ENCODE assay signal across 8 cellular contexts in the genomic region with DNA sequence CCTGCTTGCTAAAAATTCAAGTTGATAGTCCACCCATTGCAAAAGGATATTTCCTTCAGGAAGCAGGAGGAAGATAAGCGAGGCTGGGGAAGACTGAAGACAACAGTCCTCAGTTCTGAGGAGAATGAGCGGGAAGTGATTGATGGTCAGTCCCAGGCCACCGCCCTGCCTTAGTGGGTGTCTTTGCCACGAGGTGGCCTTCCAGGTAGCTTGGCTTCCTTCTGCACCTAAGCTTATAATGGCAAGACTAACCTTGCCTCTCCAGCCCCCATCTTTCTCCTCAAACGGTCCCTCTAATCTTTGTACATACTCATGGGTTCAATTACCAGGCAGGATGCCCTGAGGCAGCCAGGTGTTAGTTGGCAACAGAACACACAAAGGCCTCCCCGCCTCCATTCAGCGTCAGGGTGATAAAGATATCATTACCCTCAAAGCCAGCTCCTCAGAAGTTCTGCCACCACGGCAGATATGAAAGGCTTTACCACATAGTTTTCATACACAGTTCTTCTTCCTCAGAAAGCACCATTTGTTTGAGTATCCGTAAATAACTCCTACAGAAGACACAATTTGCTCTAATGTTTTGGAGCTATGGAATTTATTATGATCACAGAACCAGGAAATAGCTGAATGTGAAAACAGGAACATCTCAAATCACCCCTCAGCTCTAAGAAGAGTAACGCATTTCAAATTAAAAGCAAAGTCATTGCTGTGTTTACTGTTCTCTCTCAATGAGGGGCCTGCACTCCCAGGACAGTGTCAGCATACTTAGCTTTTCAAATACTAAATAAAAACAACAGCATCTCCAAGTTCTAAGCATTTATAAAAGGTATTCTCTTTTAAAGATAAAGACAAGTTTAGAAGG.
DNase-seq lines count a peak whose midpoint lies in the region; ATAC-seq and TF ChIP-seq lines count a peak whose summit lies in the region.

No MANE protein-coding gene starts in this region.

- no peaks in the 10 kb centered on the region for H4K20me1 ChIP-seq in hepatocyte (ENCODE audit: insufficient read depth, poor library complexity, severe bottlenecking)

- no peaks in the 10 kb centered on the region for H3K79me1 ChIP-seq in neuronal stem cell (ENCODE audit: low read depth, low read length)

- no peak overlapping the region for H4K8ac ChIP-seq in neuronal stem cell (ENCODE audit: low read depth, low read length)

- no peak overlapping the region for H3K14ac ChIP-seq in neuronal stem cell (ENCODE audit: low read length)

- no peak overlapping the region for H3K23ac ChIP-seq in neuronal stem cell (ENCODE audit: low read depth, low read length, poor library complexity)

- no peak overlapping the region for H2BK12ac ChIP-seq in neuronal stem cell (ENCODE audit: low read length)

- no peaks in the 10 kb centered on the region for H3K9me2 ChIP-seq in hepatocyte (replicated peaks; ENCODE audit: insufficient read depth)

- no peak overlapping the region for H2BK5ac ChIP-seq in neuronal stem cell (ENCODE audit: low read length)

- peaks cover 32% of the 10 kb centered on the region for H3K36me3 Mint-ChIP-seq in T-helper 1 cell treated with Interleukin-12 subunit alpha and Interleukin-12 subunit beta and Interleukin-4 antibody, amounts not matched to agents 30 μg/mL and 1 μg/mL, for 36 hours (ENCODE audit: low read depth)
- H3K36me3 Mint-ChIP-seq in nephron progenitor cell (ENCODE audit: low read depth): no peaks in the 10 kb centered on the region

- H2BK15ac ChIP-seq in neuronal stem cell (ENCODE audit: low read length): no peak overlapping the region

- peak; percentile 38 for ATAC-seq in GM18858 (IDR thresholded peaks at IDR 0.05; ENCODE audit: unreplicated experiment)
- ATAC-seq in HG02763 (IDR thresholded peaks at IDR 0.05; ENCODE audit: unreplicated experiment): peak; percentile 64

- peak overlapping the region; percentile 76 for H3K27ac Mint-ChIP-seq in T-helper 1 cell treated with Interleukin-12 subunit alpha and Interleukin-12 subunit beta and Interleukin-4 antibody, amounts not matched to agents 30 μg/mL and 1 μg/mL, for 36 hours
- H3K27ac Mint-ChIP-seq in nephron progenitor cell: no peak overlapping the region

- TF ChIP-seq CTCF in hepatocyte (IDR thresholded peaks at IDR 0.05; ENCODE audit: poor library complexity) (no peak), nephron progenitor cell (IDR thresholded peaks at IDR 0.05) (no peak)

- H3K27me3 ChIP-seq in hepatocyte (no peaks in the 10 kb centered on the region), neuronal stem cell (ENCODE audit: control insufficient read depth in 3 of 3, insufficient read depth in 3 of 3, low read depth in 1 of 3, low read length in 3 of 3) (no peaks in the 10 kb centered on the region)

- H3K4me3 ChIP-seq in hepatocyte: no peak overlapping the region
- H3K4me3 ChIP-seq in neuronal stem cell (ENCODE audit: low read length in 2 of 2): no peak overlapping the region

- H3K4me1 ChIP-seq in hepatocyte (ENCODE audit: insufficient read depth): peaks cover 19% of the 10 kb centered on the region
- peaks cover 0 to 2% of the 10 kb centered on the region in 2 donors for H3K4me1 ChIP-seq in neuronal stem cell (ENCODE audit: control insufficient read depth in 2 of 2, insufficient read depth in 1 of 2, low read depth in 1 of 2, low read length in 2 of 2)

- H3K9me3 Mint-ChIP-seq in T-helper 1 cell treated with Interleukin-12 subunit alpha and Interleukin-12 subunit beta and Interleukin-4 antibody, amounts not matched to agents 30 μg/mL and 1 μg/mL, for 36 hours: no peaks in the 10 kb centered on the region
- H3K9me3 Mint-ChIP-seq in nephron progenitor cell: no peaks in the 10 kb centered on the region

- peaks cover 7% of the 10 kb centered on the region for H3K79me2 ChIP-seq in hepatocyte

- peaks cover 52% of the 10 kb centered on the region for H3K4me1 Mint-ChIP-seq in T-helper 1 cell treated with Interleukin-12 subunit alpha and Interleukin-12 subunit beta and Interleukin-4 antibody, amounts not matched to agents 30 μg/mL and 1 μg/mL, for 36 hours (ENCODE audit: low read depth)
- H3K4me1 Mint-ChIP-seq in nephron progenitor cell: peaks cover 50% of the 10 kb centered on the region

- no peak overlapping the region for H3K18ac ChIP-seq in neuronal stem cell (ENCODE audit: low read length)

- WGBS in hepatocyte (ENCODE audit: low lambda C conversion rate, missing lambda C conversion rate): 59% methylated on average over 10 of the region's 10 CpGs
- WGBS in neuronal stem cell (ENCODE audit: extremely low coverage in 2 of 2, insufficient read length in 2 of 2, insufficient replicate concordance in 1 of 2), 2 donors: no CpG with 5 or more reads among the region's 10 CpGs

- H3K27me3 Mint-ChIP-seq in T-helper 1 cell treated with Interleukin-12 subunit alpha and Interleukin-12 subunit beta and Interleukin-4 antibody, amounts not matched to agents 30 μg/mL and 1 μg/mL, for 36 hours (ENCODE audit: low read depth): no peaks in the 10 kb centered on the region
- no peaks in the 10 kb centered on the region for H3K27me3 Mint-ChIP-seq in nephron progenitor cell (ENCODE audit: low read depth, poor library complexity)

- H3K9me3 ChIP-seq in hepatocyte (ENCODE audit: low read depth): no peaks in the 10 kb centered on the region
- no peaks in the 10 kb centered on the region for H3K9me3 ChIP-seq in neuronal stem cell (replicated peaks in 1 of 2; ENCODE audit: control insufficient read depth in 2 of 2, insufficient read depth in 1 of 2, low read depth in 1 of 2, low read length in 2 of 2)

- no peak overlapping the region for H3K4me3 Mint-ChIP-seq in T-helper 1 cell treated with Interleukin-12 subunit alpha and Interleukin-12 subunit beta and Interleukin-4 antibody, amounts not matched to agents 30 μg/mL and 1 μg/mL, for 36 hours
- H3K4me3 Mint-ChIP-seq in nephron progenitor cell: no peak overlapping the region

- H3K9ac ChIP-seq in neuronal stem cell (ENCODE audit: low read depth, low read length, poor library complexity): no peak overlapping the region

- no peak overlapping the region for H2AK5ac ChIP-seq in neuronal stem cell (ENCODE audit: low read depth, low read length)

- no peak overlapping the region for H3K4ac ChIP-seq in neuronal stem cell (ENCODE audit: low read length)

- H2AFZ ChIP-seq in hepatocyte: no peak overlapping the region
- no peak overlapping the region for H2AFZ ChIP-seq in neuronal stem cell (ENCODE audit: low read length)

- H2BK120ac ChIP-seq in neuronal stem cell (ENCODE audit: low read depth, low read length): no peak overlapping the region

- no peak overlapping the region for H4K91ac ChIP-seq in neuronal stem cell (ENCODE audit: low read depth, low read length, poor library complexity)

- peak overlapping the region; percentile 29 for H3K27ac ChIP-seq in hepatocyte
- no peak overlapping the region for H3K27ac ChIP-seq in neuronal stem cell (replicated peaks; ENCODE audit: low read length)

- DNase-seq in hepatocyte (ENCODE audit: low spot score) (no peak), nephron progenitor cell (no peak), neuronal stem cell (ENCODE audit: low spot score) (no peak), NCI-H1092 treated with DMSO at 0.1 percent for 48 hours (lab: John Stamatoyannopoulos, UW) (no peak), nucleus accumbens (lab: John Stamatoyannopoulos, UW) (no peak)

- H3K4me2 ChIP-seq in hepatocyte: no peak overlapping the region
- no peak overlapping the region for H3K4me2 ChIP-seq in neuronal stem cell (ENCODE audit: insufficient read depth, low read length, poor library complexity, severe bottlenecking)

- H3K36me3 ChIP-seq in hepatocyte (replicated peaks; ENCODE audit: insufficient read depth, low read depth) (no peaks in the 10 kb centered on the region), neuronal stem cell (replicated peaks in 1 of 2; ENCODE audit: control insufficient read depth in 2 of 2, insufficient read depth in 2 of 2, low read length in 2 of 2) (no peaks in the 10 kb centered on the region)
